Comparison of ENCODE assay signal across 30 cellular contexts in the genomic region with DNA sequence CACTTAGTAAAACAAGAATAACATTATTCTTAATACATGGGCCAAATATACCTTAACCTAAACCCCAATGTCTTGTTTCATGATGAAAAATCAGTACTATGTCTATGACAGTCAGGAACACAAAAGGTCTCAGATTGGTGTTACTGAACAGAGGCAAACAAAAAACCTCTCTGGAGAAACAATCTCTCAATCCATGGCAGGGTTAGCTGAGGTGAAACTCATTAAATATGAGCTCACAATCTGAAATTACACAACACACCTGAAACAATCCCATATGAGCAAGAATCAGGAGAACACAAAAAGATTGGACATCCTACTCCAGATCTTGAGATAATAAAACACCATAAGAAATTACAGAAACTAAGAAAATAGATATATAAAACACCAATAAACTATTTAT. TPM values are rescaled to one million over a fixed set of nuclear protein-coding genes. Genes with fewer than 3 reads are reported as not detected.
"Had no signal": no experiment of that assay in that cellular context is flagged by ENCODE, and none has a peak within 500 bp of the region (broad histone marks: within the 10 kb centered on the region; RNA-seq: fewer than 3 reads in every experiment).

No MANE protein-coding gene starts in this region.

- H3K36me3 Mint-ChIP-seq: activated naive CD4-positive, alpha-beta T cell treated with anti-CD3 and anti-CD28 coated beads, Interleukin-2, amount 50 U/mL, for 72 hours had no signal

- H3K4me1 Mint-ChIP-seq: activated CD4-positive, alpha-beta T cell treated with anti-CD3 and anti-CD28 coated beads, Interleukin-2, amount 10 ng/mL, durations not matched to agents 7 days and 5 days had no signal

- H3K4me1 ChIP-seq: adrenal gland, SJCRH30 had no signal

- H3K4me3 ChIP-seq: adrenal gland, MG63, SJCRH30, SK-N-MC had no signal

- H3K27ac Mint-ChIP-seq: activated CD4-positive, alpha-beta T cell treated with anti-CD3 and anti-CD28 coated beads, Interleukin-2, amount 10 ng/mL, durations not matched to agents 7 days and 5 days; activated CD8-positive, alpha-beta T cell treated with anti-CD3 and anti-CD28 coated beads, Interleukin-2, amount 10 ng/mL, durations not matched to agents 7 days and 5 days; activated naive CD4-positive, alpha-beta T cell treated with anti-CD3 and anti-CD28 coated beads for 36 hours; activated naive CD4-positive, alpha-beta T cell treated with anti-CD3 and anti-CD28 coated beads, Interleukin-2, amount 50 U/mL, for 72 hours; activated T-cell treated with anti-CD3 and anti-CD28 coated beads, Interleukin-2, amount 50 U/mL, for 24 hours; activated T-helper 2 cell treated with anti-CD3 and anti-CD28 coated beads, Interferon-gamma antibody, Interleukin-2, Interleukin-4, amounts not matched to agents 10 μg/mL and 5 μg/mL and 100 μg/mL, durations not matched to agents 14 hours and 24 hours and 36 hours had no signal

- H3K27ac ChIP-seq: brain microvascular endothelial cell, SJCRH30, SK-N-MC had no signal

- ATAC-seq: activated CD8-positive, alpha-beta T cell treated with anti-CD3 and anti-CD28 coated beads, Interleukin-2, amount 10 ng/mL, durations not matched to agents 7 days and 5 days; activated naive CD4-positive, alpha-beta T cell treated with anti-CD3 and anti-CD28 coated beads, Interleukin-2, amount 50 U/mL, for 72 hours; Panc1 had no signal

- H3K9me3 ChIP-seq: adrenal gland, MG63, SJCRH30 had no signal

- H3K36me3 ChIP-seq: adrenal gland, brain microvascular endothelial cell, MG63, SJCRH30 had no signal

- H3K27me3 ChIP-seq: adrenal gland, brain microvascular endothelial cell, MG63, SJCRH30 had no signal

- DNase-seq: activated CD4-positive, alpha-beta T cell treated with anti-CD3 and anti-CD28 coated beads, Interleukin-2, amount 10 ng/mL, durations not matched to agents 7 days and 5 days; activated CD4-positive, alpha-beta T cell treated with anti-CD3 and anti-CD28 coated beads, Interleukin-2, amount 50 U/mL, for 48 hours; activated CD8-positive, alpha-beta T cell treated with anti-CD3 and anti-CD28 coated beads, Interleukin-2, amount 10 ng/mL, durations not matched to agents 7 days and 5 days; activated gamma-delta T cell; activated naive CD4-positive, alpha-beta T cell treated with anti-CD3 and anti-CD28 coated beads for 36 hours; activated T-cell treated with anti-CD3 and anti-CD28 coated beads, Interleukin-2, amount 50 U/mL, for 24 hours; brain microvascular endothelial cell; central memory CD4-positive, alpha-beta T cell; Kasumi-1; KG1; MG63; NCI-H1048; NCI-H1105 treated with DMSO at 0.1 percent for 48 hours; NCI-H1436; NCI-H1694; NCI-H2029; NCI-H345; NCI-H524 treated with DMSO at 0.1 percent for 48 hours; SHP77; T1000 had no signal

- H3K27me3 Mint-ChIP-seq: activated CD4-positive, alpha-beta T cell treated with anti-CD3 and anti-CD28 coated beads, Interleukin-2, amount 10 ng/mL, durations not matched to agents 7 days and 5 days; activated T-cell treated with anti-CD3 and anti-CD28 coated beads, Interleukin-2, amount 50 U/mL, for 24 hours had no signal

- H3K9me3 Mint-ChIP-seq: activated CD4-positive, alpha-beta T cell treated with anti-CD3 and anti-CD28 coated beads, Interleukin-2, amount 10 ng/mL, durations not matched to agents 7 days and 5 days; activated naive CD4-positive, alpha-beta T cell treated with anti-CD3 and anti-CD28 coated beads for 36 hours; activated T-cell treated with anti-CD3 and anti-CD28 coated beads, Interleukin-2, amount 50 U/mL, for 24 hours; activated T-helper 2 cell treated with anti-CD3 and anti-CD28 coated beads, Interferon-gamma antibody, Interleukin-2, Interleukin-4, amounts not matched to agents 10 μg/mL and 5 μg/mL and 100 μg/mL, durations not matched to agents 14 hours and 24 hours and 36 hours had no signal

- H3K4me3 Mint-ChIP-seq: activated CD4-positive, alpha-beta T cell treated with anti-CD3 and anti-CD28 coated beads, Interleukin-2, amount 10 ng/mL, durations not matched to agents 7 days and 5 days; activated CD8-positive, alpha-beta T cell treated with anti-CD3 and anti-CD28 coated beads, Interleukin-2, amount 10 ng/mL, durations not matched to agents 7 days and 5 days; activated naive CD4-positive, alpha-beta T cell treated with anti-CD3 and anti-CD28 coated beads for 36 hours; activated T-cell treated with anti-CD3 and anti-CD28 coated beads, Interleukin-2, amount 50 U/mL, for 24 hours had no signal

RNA-seq across cellular contexts. Expression of gene SLC17A4, which starts 6.5 kb away (rescaled TPM):
- total RNA-seq: activated CD4-positive, alpha-beta T cell treated with anti-CD3 and anti-CD28 coated beads, Interleukin-2, amount 10 ng/mL, durations not matched to agents 7 days and 5 days; activated CD8-positive, alpha-beta T cell treated with anti-CD3 and anti-CD28 coated beads, Interleukin-2, amount 10 ng/mL, durations not matched to agents 7 days and 5 days; activated naive CD4-positive, alpha-beta T cell treated with anti-CD3 and anti-CD28 coated beads for 36 hours; activated naive CD4-positive, alpha-beta T cell treated with anti-CD3 and anti-CD28 coated beads, Interleukin-2, amount 50 U/mL, for 72 hours; activated T-helper 2 cell treated with anti-CD3 and anti-CD28 coated beads, Interferon-gamma antibody, Interleukin-2, Interleukin-4, amounts not matched to agents 10 μg/mL and 5 μg/mL and 100 μg/mL, durations not matched to agents 14 hours and 24 hours and 36 hours; adrenal gland; NCI-H460; RPMI7951; SJCRH30; T-helper 1 cell treated with Interleukin-12 subunit alpha and Interleukin-12 subunit beta and Interleukin-4 antibody, amounts not matched to agents 30 ng/mL and 1 ng/mL, for 36 hours; T-helper 2 cell treated with Interferon-gamma antibody and Interleukin-4, amounts not matched to agents 100 ng/mL and 5 ng/mL, for 36 hours had no signal
